8 cellular contexts compared by ENCODE assay signal in genomic region chr1:198162091-198162767, GRCh38. TPM values are rescaled to one million over a fixed set of nuclear protein-coding genes. Genes with fewer than 3 reads are reported as not detected.
DNase-seq lines count a peak whose midpoint lies in the region; ATAC-seq and TF ChIP-seq lines count a peak whose summit lies in the region.

No MANE protein-coding gene starts in this region.

- no TSS peak for BruUV-seq in PC-3 (replicated peaks; lab: Mats Ljungman, UMichigan)

- H3K4me1 ChIP-seq in PC-3 (ENCODE audit: insufficient read depth, low read length) = peaks cover 19% of the 10 kb centered on the region
- peaks cover 0 to 47% (median 22%) of the 10 kb centered on the region in 4 donors for H3K4me1 ChIP-seq in right lobe of liver

- POLR2A ChIA-PET in PC-3 (lab: Charles Lee; ENCODE audit: unreplicated experiment) = no interaction called here

- intact Hi-C loops in PC-3 (cut with micrococcal nuclease) (no loop called here), right lobe of liver (cut with DNase I) (no loop called here)

- ATAC-seq in GM21717 (IDR thresholded peaks at IDR 0.05; ENCODE audit: unreplicated experiment) (peak; percentile 26), PC-3 (no peak), right lobe of liver (peak; percentile 36 to 66 (median 48))

- no peak overlapping the region for H2AFZ ChIP-seq in PC-3 (ENCODE audit: low read length)

- H3F3A ChIP-seq in PC-3 (ENCODE audit: low read length, unreplicated experiment) = no peaks in the 10 kb centered on the region

- no peaks in the 10 kb centered on the region for H3K36me3 ChIP-seq in PC-3 (ENCODE audit: low read depth, low read length)
- H3K36me3 ChIP-seq in right lobe of liver = no peaks in the 10 kb centered on the region

- H3K27me3 ChIP-seq in PC-3 (ENCODE audit: low read length) = no peaks in the 10 kb centered on the region
- H3K27me3 ChIP-seq in right lobe of liver = no peaks in the 10 kb centered on the region

- H4K20me1 ChIP-seq in PC-3 (ENCODE audit: low read length) = no peaks in the 10 kb centered on the region

- TF ChIP-seq POLR2A in right lobe of liver (IDR thresholded peaks at IDR 0.05) = no peak

- H3K9me2 ChIP-seq in PC-3 (replicated peaks; ENCODE audit: low read length) = no peaks in the 10 kb centered on the region

- TF ChIP-seq CTCF in GM12864 (IDR thresholded peaks at IDR 0.05; ENCODE audit: low read depth, low read length, missing control alignments) (no peak), PC-3 (conservative IDR thresholded peaks at IDR 0.05; ENCODE audit: low read depth, low read length) (no peak), right lobe of liver (IDR thresholded peaks at IDR 0.05) (no peak)

- H3K4me3 ChIP-seq in GM12864 (ENCODE audit: low read depth, low read length) = peak overlapping the region; percentile 13; the same call in 1 of the 2 replicates
- H3K4me3 ChIP-seq in PC-3 (ENCODE audit: low read length) = no peak overlapping the region
- H3K4me3 ChIP-seq in right lobe of liver = no peak overlapping the region

- 0 out of 2 replicates have a peak overlapping the region, but pooled peaks have one; percentile 28 for H3K4me2 ChIP-seq in PC-3 (ENCODE audit: low read length)

- H3K9me3 ChIP-seq in PC-3 (ENCODE audit: low read length) (no peaks in the 10 kb centered on the region), right lobe of liver (no peaks in the 10 kb centered on the region)

- H3K79me2 ChIP-seq in PC-3 (ENCODE audit: low read length) = peaks cover 100% of the 10 kb centered on the region

- CTCF ChIA-PET in PC-3 (lab: Charles Lee) = no interaction called here

- DNase-seq in GM12864 (ENCODE audit: low read depth) = no peak
- no peak for DNase-seq in PC-3
- DNase-seq in right lobe of liver = peak; percentile 51 to 70 (median 53)
- no peak for DNase-seq in A172 (ENCODE audit: low spot score)
- DNase-seq in stimulated activated CD4-positive, alpha-beta T cell treated with anti-CD3 and anti-CD28 coated beads, Interleukin-4, amount 100 ng/mL, for 4 hours = no peak
- DNase-seq in G401 (ENCODE audit: low spot score) = no peak
- DNase-seq in activated CD4-positive, alpha-beta T cell treated with anti-CD3 and anti-CD28 coated beads, Interleukin-2, amount 50 U/mL, for 1 hour = no peak

- no peak overlapping the region for H3K27ac ChIP-seq in PC-3 (ENCODE audit: low read length)
- H3K27ac ChIP-seq in right lobe of liver = peak overlapping the region; percentile 1 to 20 (median 7)

- no peak overlapping the region for H3K9ac ChIP-seq in PC-3 (ENCODE audit: low read length)

- 25% methylated on average over 2 of the region's 2 CpGs for WGBS in right lobe of liver (ENCODE audit: insufficient coverage, low coverage, low lambda C conversion rate, missing lambda C conversion rate)

- in situ Hi-C loops in G401 (cut with HindIII; ENCODE audit: low sequenced_read_pairs) = no loop called here

RNA-seq across cellular contexts. Expression of gene NEK7, which starts 5.4 kb away (rescaled TPM):
- total RNA-seq in PC-3 (2014; rRNA removed) (23.2 and 25.2 TPM in 2 replicates), right lobe of liver (10 to 100 TPM; 20.6 to 32.3 (median 21.5) TPM)
- total RNA-seq in A172 (2014; rRNA removed; shearing (Covaris generic)) = 658 and 699 TPM in 2 replicates
- 13.6 and 15.6 TPM in 2 replicates for total RNA-seq in G401 (2014; rRNA removed; shearing (Covaris generic))

Comparison
In these comparisons a context has a peak if more than half of its experiments do, and no peak if none do; other contexts are left out.
1. DNase-seq: peak in right lobe of liver (3 of 3); none in GM12864 (single experiment), PC-3 (single experiment), A172 (single experiment), stimulated activated CD4-positive, alpha-beta T cell treated with anti-CD3 and anti-CD28 coated beads, Interleukin-4, amount 100 ng/mL, for 4 hours (0 of 2), G401 (single experiment) and activated CD4-positive, alpha-beta T cell treated with anti-CD3 and anti-CD28 coated beads, Interleukin-2, amount 50 U/mL, for 1 hour (single experiment).
2. RNA of gene NEK7, which starts 5.4 kb away (total RNA-seq): 658 to 699 TPM in A172; 23.2 to 25.2 TPM in PC-3, 20.6 to 32.3 TPM in right lobe of liver and 13.6 to 15.6 TPM in G401; every median in the first group is over 10 times any median in the second.